Comparison of ENCODE assay signal across 8 cellular contexts in genomic region chr6:13814938-13815575, GRCh38. TPM values are rescaled to one million over a fixed set of nuclear protein-coding genes. Genes with fewer than 3 reads are reported as not detected.
DNase-seq lines count a peak whose midpoint lies in the region; ATAC-seq and TF ChIP-seq lines count a peak whose summit lies in the region.

No MANE protein-coding gene starts in this region.

- H3K4me3 Mint-ChIP-seq in effector memory CD8-positive, alpha-beta T cell: peak overlapping the region; percentile 85 to 86

- no peaks in the 10 kb centered on the region for H3K27me3 Mint-ChIP-seq in effector memory CD8-positive, alpha-beta T cell

- TSS peak; percentile 92 for BruUV-seq in PC-3 (replicated peaks; lab: Mats Ljungman, UMichigan)

- DNase-seq in NCI-H510A treated with DMSO at 0.1 percent for 48 hours (lab: John Stamatoyannopoulos, UW): peak; percentile 50
- DNase-seq in NCI-H510A (lab: John Stamatoyannopoulos, UW): no peak
- DNase-seq in PC-3: peak; percentile 33
- no peak for DNase-seq in effector memory CD8-positive, alpha-beta T cell
- DNase-seq in HuH-7.5 (ENCODE audit: low spot score): no peak

- H2AFZ ChIP-seq in PC-3 (ENCODE audit: low read length): peak overlapping the region; percentile 88
- peak overlapping the region; percentile 71 for H2AFZ ChIP-seq in neuron (ENCODE audit: low read depth, low read length)

- H3K4me3 ChIP-seq in PC-3 (ENCODE audit: low read length): peak overlapping the region; percentile 86
- H3K4me3 ChIP-seq in neuron (ENCODE audit: low read length): peak overlapping the region; percentile 83

- H3K9ac ChIP-seq in PC-3 (ENCODE audit: low read length): peak overlapping the region; percentile 73

- H3K9me3 ChIP-seq in PC-3 (ENCODE audit: low read length) (no peaks in the 10 kb centered on the region), neuron (ENCODE audit: low read length) (no peaks in the 10 kb centered on the region)

- H3K36me3 Mint-ChIP-seq in effector memory CD8-positive, alpha-beta T cell (ENCODE audit: insufficient read depth): peaks cover 11% of the 10 kb centered on the region

- H3K36me3 ChIP-seq in PC-3 (ENCODE audit: low read depth, low read length): no peaks in the 10 kb centered on the region
- H3K36me3 ChIP-seq in neuron (ENCODE audit: insufficient read depth, low read length): no peaks in the 10 kb centered on the region

- peaks cover 18% of the 10 kb centered on the region for H3K4me1 ChIP-seq in PC-3 (ENCODE audit: insufficient read depth, low read length)
- H3K4me1 ChIP-seq in neuron (ENCODE audit: insufficient read depth, low read length): peaks cover 16% of the 10 kb centered on the region

- H4K20me1 ChIP-seq in PC-3 (ENCODE audit: low read length): peaks cover 5% of the 10 kb centered on the region; the same call in 1 of the 2 replicates

- ATAC-seq in PC-3 (no peak), HG03139 (IDR thresholded peaks at IDR 0.05; ENCODE audit: unreplicated experiment) (no peak), HG03521 (IDR thresholded peaks at IDR 0.05; ENCODE audit: unreplicated experiment) (no peak)
- no peak for ATAC-seq in effector memory CD8-positive, alpha-beta T cell (replicated peaks)

- H3K79me2 ChIP-seq in PC-3 (ENCODE audit: low read length): peaks cover 36% of the 10 kb centered on the region

- TF ChIP-seq CTCF in PC-3 (conservative IDR thresholded peaks at IDR 0.05; ENCODE audit: low read depth, low read length): no peak

- H3K27me3 ChIP-seq in PC-3 (ENCODE audit: low read length) (no peaks in the 10 kb centered on the region), neuron (ENCODE audit: insufficient read depth, low read length) (no peaks in the 10 kb centered on the region)

- POLR2A ChIA-PET in PC-3 (lab: Charles Lee; ENCODE audit: unreplicated experiment): interaction anchor here (0.7 kb wide), 1 partner anchor 332 kb away, joined by 3 read pairs; no protein-coding TSS in a partner anchor

- H3K4me1 Mint-ChIP-seq in effector memory CD8-positive, alpha-beta T cell (ENCODE audit: low read depth in 2 of 2): peaks cover 30 to 31% of the 10 kb centered on the region in 2 donors

- CTCF ChIA-PET in PC-3 (lab: Charles Lee): interaction anchor here (0.5 kb wide), 1 partner anchor 20 kb away, joined by 3 read pairs; no protein-coding TSS in a partner anchor

- no peaks in the 10 kb centered on the region for H3K9me3 Mint-ChIP-seq in effector memory CD8-positive, alpha-beta T cell

- H3K4me2 ChIP-seq in PC-3 (ENCODE audit: low read length): peak overlapping the region; percentile 87

- H3F3A ChIP-seq in PC-3 (ENCODE audit: low read length, unreplicated experiment): no peaks in the 10 kb centered on the region

- peak overlapping the region; percentile 42 for H3K27ac ChIP-seq in PC-3 (ENCODE audit: low read length)

- peak overlapping the region; percentile 51 to 75 for H3K27ac Mint-ChIP-seq in effector memory CD8-positive, alpha-beta T cell

- intact Hi-C loops in PC-3 (cut with micrococcal nuclease): loop anchor here (5.0 kb wide), 2 partner anchors 103 to 252 kb away; partner anchors contain the start of gene RANBP9

- H3K9me2 ChIP-seq in PC-3 (replicated peaks; ENCODE audit: low read length): no peaks in the 10 kb centered on the region

RNA-seq across cellular contexts. Expression of gene MCUR1, which starts 0.7 kb away (rescaled TPM):
- 28.6 and 36.2 TPM in 2 replicates for total RNA-seq in PC-3 (2014; rRNA removed)

Comparison
In these comparisons a context has a peak if more than half of its experiments do, and no peak if none do; other contexts are left out.
1. DNase-seq: peak in NCI-H510A treated with DMSO at 0.1 percent for 48 hours (single experiment) and PC-3 (single experiment); none in NCI-H510A (single experiment), effector memory CD8-positive, alpha-beta T cell (0 of 3) and HuH-7.5 (single experiment).